22 cellular contexts compared by ENCODE assay signal in the genomic region with DNA sequence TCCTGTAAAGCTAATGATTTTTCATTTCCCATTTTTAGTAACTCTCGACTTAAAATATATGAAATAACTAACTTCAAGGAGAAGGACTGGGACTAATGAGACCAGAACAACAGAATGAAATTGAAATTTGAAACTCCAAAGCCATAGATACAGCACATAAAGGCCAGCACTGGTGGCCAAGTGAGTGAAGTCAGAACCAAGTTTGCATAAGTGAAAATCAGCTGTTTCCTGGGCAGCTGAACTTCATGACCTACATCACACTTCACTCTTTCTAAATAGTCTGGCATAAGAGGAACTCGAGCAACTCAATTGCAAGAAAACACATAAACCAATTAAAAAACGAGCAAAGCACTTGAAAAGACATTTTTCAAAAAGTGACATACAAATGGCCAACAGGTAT.
DNase-seq lines count a peak whose midpoint lies in the region; ATAC-seq and TF ChIP-seq lines count a peak whose summit lies in the region.
"Had no signal": no experiment of that assay in that cellular context is flagged by ENCODE, and none has a peak within 500 bp of the region (broad histone marks: within the 10 kb centered on the region; RNA-seq: fewer than 3 reads in every experiment).

No MANE protein-coding gene starts in this region.

- no peak for DNase-seq in activated CD4-positive, alpha-beta T cell treated with anti-CD3 and anti-CD28 coated beads, Interleukin-2, amount 50 U/mL, for 4 hours
- DNase-seq in NCI-H146 treated with DMSO at 0.1 percent for 48 hours (lab: John Stamatoyannopoulos, UW; ENCODE audit: unreplicated experiment) = no peak
- DNase-seq in CD4-positive, alpha-beta T cell = no peak
- DNase-seq: activated T-cell treated with anti-CD3 and anti-CD28 coated beads, Interleukin-2, amount 50 U/mL, for 24 hours; DMS53; GF-D8; HCEC 1CT; left ventricle myocardium superior; naive thymus-derived CD8-positive, alpha-beta T cell; NCI-H2107; NCI-H446 treated with DMSO at 0.1 percent for 48 hours; SIG-M5; stimulated activated CD4-positive, alpha-beta T cell treated with anti-CD3 and anti-CD28 coated beads, Interleukin-2, amount 100 ng/mL, for 48 hours; T-cell had no signal

- H3K36me3 Mint-ChIP-seq in CD4-positive, alpha-beta T cell (ENCODE audit: low read depth) = no peaks in the 10 kb centered on the region
- H3K36me3 Mint-ChIP-seq: mesothelial cell of epicardium; stimulated activated effector memory CD8-positive, alpha-beta T cell treated with anti-CD3 and anti-CD28 coated beads, Interleukin-12 subunit alpha, Interleukin-12 subunit beta, amount 100 ng/mL, for 72 hours; T-cell had no signal

- CTCF ChIA-PET in CD4-positive, alpha-beta T cell (lab: Charles Lee) = no interaction called here

- H3K9me3 ChIP-seq in CD4-positive, alpha-beta T cell (ENCODE audit: control insufficient read depth, low read length) = no peaks in the 10 kb centered on the region
- H3K9me3 ChIP-seq: A549 had no signal

- H3K27me3 Mint-ChIP-seq in CD4-positive, alpha-beta T cell = no peaks in the 10 kb centered on the region
- H3K27me3 Mint-ChIP-seq: activated T-cell treated with anti-CD3 and anti-CD28 coated beads, Interleukin-2, amount 50 U/mL, for 24 hours; T-cell had no signal

- intact Hi-C loops in CD4-positive, alpha-beta T cell (cut with DNase I, micrococcal nuclease) = no loop called here

- peak; percentile 58 for ATAC-seq in GM18499 (IDR thresholded peaks at IDR 0.05; ENCODE audit: insufficient read depth, unreplicated experiment)
- ATAC-seq in GM19324 (IDR thresholded peaks at IDR 0.05; ENCODE audit: low FRiP score, unreplicated experiment) = peak; percentile 84
- peak; percentile 88 for ATAC-seq in HG02623 (IDR thresholded peaks at IDR 0.05; ENCODE audit: unreplicated experiment)
- ATAC-seq in HG03521 (IDR thresholded peaks at IDR 0.05; ENCODE audit: unreplicated experiment) = peak; percentile 64
- ATAC-seq in GM21381 (IDR thresholded peaks at IDR 0.05; ENCODE audit: unreplicated experiment) = no peak
- no peak for ATAC-seq in CD4-positive, alpha-beta T cell (ENCODE audit: poor library complexity)
- ATAC-seq: A549; left ventricle myocardium superior; naive thymus-derived CD8-positive, alpha-beta T cell; stimulated activated effector memory CD8-positive, alpha-beta T cell treated with anti-CD3 and anti-CD28 coated beads, Interleukin-12 subunit alpha, Interleukin-12 subunit beta, amount 100 ng/mL, for 72 hours; T-cell had no signal

- H3K4me3 Mint-ChIP-seq in CD4-positive, alpha-beta T cell = no peak overlapping the region
- H3K4me3 Mint-ChIP-seq: activated T-cell treated with anti-CD3 and anti-CD28 coated beads, Interleukin-2, amount 50 U/mL, for 24 hours; mesothelial cell of epicardium; naive thymus-derived CD8-positive, alpha-beta T cell; stimulated activated effector memory CD8-positive, alpha-beta T cell treated with anti-CD3 and anti-CD28 coated beads, Interleukin-12 subunit alpha, Interleukin-12 subunit beta, amount 100 ng/mL, for 72 hours; T-cell had no signal

- H3K27ac Mint-ChIP-seq in CD4-positive, alpha-beta T cell = no peak overlapping the region
- H3K27ac Mint-ChIP-seq: activated T-cell treated with anti-CD3 and anti-CD28 coated beads, Interleukin-2, amount 50 U/mL, for 24 hours; mesothelial cell of epicardium; naive thymus-derived CD8-positive, alpha-beta T cell; stimulated activated effector memory CD8-positive, alpha-beta T cell treated with anti-CD3 and anti-CD28 coated beads, Interleukin-12 subunit alpha, Interleukin-12 subunit beta, amount 100 ng/mL, for 72 hours; T-cell had no signal

- H3K9me3 Mint-ChIP-seq in CD4-positive, alpha-beta T cell = no peaks in the 10 kb centered on the region

- POLR2A ChIA-PET in CD4-positive, alpha-beta T cell (lab: Charles Lee) = no interaction called here

- no peak overlapping the region for H3K27ac ChIP-seq in CD4-positive, alpha-beta T cell (ENCODE audit: low read depth, low read length)
- H3K27ac ChIP-seq: A549 had no signal

- no peaks in the 10 kb centered on the region for H3K27me3 ChIP-seq in CD4-positive, alpha-beta T cell (ENCODE audit: control insufficient read depth, insufficient read depth, low read length)

- no peak for TF ChIP-seq CTCF in CD4-positive, alpha-beta T cell (IDR thresholded peaks at IDR 0.05)

- no peaks in the 10 kb centered on the region for H3K4me1 Mint-ChIP-seq in CD4-positive, alpha-beta T cell (ENCODE audit: low read depth)
- H3K4me1 Mint-ChIP-seq: naive thymus-derived CD8-positive, alpha-beta T cell; stimulated activated effector memory CD8-positive, alpha-beta T cell treated with anti-CD3 and anti-CD28 coated beads, Interleukin-12 subunit alpha, Interleukin-12 subunit beta, amount 100 ng/mL, for 72 hours; T-cell had no signal

Comparison
In these comparisons a context has a peak if more than half of its experiments do, and no peak if none do; other contexts are left out.
1. ATAC-seq: peak in GM18499 (single experiment), GM19324 (single experiment), HG02623 (single experiment) and HG03521 (single experiment); none in GM21381 (single experiment) and CD4-positive, alpha-beta T cell (single experiment).